1 cellular context compared by ENCODE assay signal in genomic region chr9:136903041-136903554, GRCh38.
TF ChIP-seq lines count a peak whose summit lies in the region.

No MANE protein-coding gene starts in this region.

TF ChIP-seq in GM12891, 5 proteins besides CTCF, POLR2A, EP300 and RAD21:
- TF ChIP-seq TAF1 (IDR thresholded peaks at IDR 0.05; ENCODE audit: low read depth, low read length) = no peak
- no peak for TF ChIP-seq POLR2AphosphoS5 (IDR thresholded peaks at IDR 0.05; ENCODE audit: low read depth, low read length)
- TF ChIP-seq SPI1 (IDR thresholded peaks at IDR 0.05; ENCODE audit: low read depth, low read length) = no peak
- TF ChIP-seq POU2F2 (IDR thresholded peaks at IDR 0.05; ENCODE audit: low read depth, low read length) = no peak
- no peak for TF ChIP-seq PAX5 (IDR thresholded peaks at IDR 0.05; ENCODE audit: insufficient read depth, low read length, severe bottlenecking)
